1 cellular context compared by ENCODE assay signal in the genomic region with DNA sequence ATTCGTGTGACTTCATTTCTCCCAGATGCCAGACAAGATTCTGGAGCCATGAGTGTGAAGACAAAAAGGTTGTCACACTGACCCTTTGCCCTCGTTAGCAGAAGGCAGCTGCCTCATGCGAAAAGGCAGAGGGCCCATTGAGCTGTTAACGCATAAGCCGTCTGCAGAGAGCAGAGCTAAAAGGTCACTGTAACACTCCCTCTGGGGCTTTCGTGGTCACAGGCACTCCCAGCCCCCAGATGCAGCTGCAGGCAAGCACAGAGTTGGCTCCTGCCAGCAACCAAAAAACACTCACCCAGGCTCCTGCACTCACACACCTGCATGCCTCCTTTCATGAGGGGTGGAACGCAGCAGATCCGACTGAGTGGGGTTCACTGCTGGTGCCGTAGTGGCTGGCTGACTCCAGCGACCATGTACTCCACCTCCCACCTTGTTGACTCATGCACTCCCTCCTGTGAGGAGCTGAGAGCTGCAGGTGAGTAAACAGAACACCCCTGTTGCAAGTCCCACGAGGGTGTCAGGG.
TF ChIP-seq lines count a peak whose summit lies in the region.

No MANE protein-coding gene starts in this region.

TF ChIP-seq in HepG2, 621 proteins besides CTCF, POLR2A, EP300 and RAD21 (continued from another document and continues in another):
- TF ChIP-seq, protein P1, sequence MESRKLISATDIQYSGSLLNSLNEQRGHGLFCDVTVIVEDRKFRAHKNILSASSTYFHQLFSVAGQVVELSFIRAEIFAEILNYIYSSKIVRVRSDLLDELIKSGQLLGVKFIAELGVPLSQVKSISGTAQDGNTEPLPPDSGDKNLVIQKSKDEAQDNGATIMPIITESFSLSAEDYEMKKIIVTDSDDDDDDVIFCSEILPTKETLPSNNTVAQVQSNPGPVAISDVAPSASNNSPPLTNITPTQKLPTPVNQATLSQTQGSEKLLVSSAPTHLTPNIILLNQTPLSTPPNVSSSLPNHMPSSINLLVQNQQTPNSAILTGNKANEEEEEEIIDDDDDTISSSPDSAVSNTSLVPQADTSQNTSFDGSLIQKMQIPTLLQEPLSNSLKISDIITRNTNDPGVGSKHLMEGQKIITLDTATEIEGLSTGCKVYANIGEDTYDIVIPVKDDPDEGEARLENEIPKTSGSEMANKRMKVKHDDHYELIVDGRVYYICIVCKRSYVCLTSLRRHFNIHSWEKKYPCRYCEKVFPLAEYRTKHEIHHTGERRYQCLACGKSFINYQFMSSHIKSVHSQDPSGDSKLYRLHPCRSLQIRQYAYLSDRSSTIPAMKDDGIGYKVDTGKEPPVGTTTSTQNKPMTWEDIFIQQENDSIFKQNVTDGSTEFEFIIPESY (CRISPR knock-in tag; IDR thresholded peaks at IDR 0.05), result no peak
- TF ChIP-seq ZNF619 (CRISPR knock-in tag; IDR thresholded peaks at IDR 0.05) (no peak), PHF21A (CRISPR knock-in tag; IDR thresholded peaks at IDR 0.05) (peak; percentile 40; the same call in 1 of the 2 replicates), NFE2L1 (CRISPR knock-in tag; IDR thresholded peaks at IDR 0.05; ENCODE audit: borderline replicate concordance) (no peak), ZNF839 (CRISPR knock-in tag; IDR thresholded peaks at IDR 0.05; ENCODE audit: borderline replicate concordance) (0 out of 2 replicates have a peak, but pooled peaks have one; percentile 19), DNMT1 (CRISPR knock-in tag; IDR thresholded peaks at IDR 0.05) (no peak), CAMTA2 (CRISPR knock-in tag; IDR thresholded peaks at IDR 0.05; ENCODE audit: borderline replicate concordance) (no peak), THAP11 (CRISPR knock-in tag; IDR thresholded peaks at IDR 0.05) (no peak), MAFK (conservative IDR thresholded peaks at IDR 0.05 in 1 of 2, IDR thresholded peaks at IDR 0.05 in 1 of 2; ENCODE audit: low read length in 2 of 2) (no peak), PCBP2 (optimal IDR thresholded peaks at IDR 0.05; ENCODE audit: low read depth, low read length, poor library complexity, severe bottlenecking) (no peak), ZNF224 (CRISPR knock-in tag; IDR thresholded peaks at IDR 0.05) (0 out of 2 replicates have a peak, but pooled peaks have one; percentile 57), ZNF383 (CRISPR knock-in tag; IDR thresholded peaks at IDR 0.05; ENCODE audit: borderline replicate concordance) (no peak), SAP130 (CRISPR knock-in tag; IDR thresholded peaks at IDR 0.05; ENCODE audit: low read depth) (peak; percentile 53), ZNF460 (CRISPR knock-in tag; IDR thresholded peaks at IDR 0.05; ENCODE audit: borderline replicate concordance) (no peak), MYNN (CRISPR knock-in tag; IDR thresholded peaks at IDR 0.05; ENCODE audit: low read depth) (no peak), PITX1 (CRISPR knock-in tag; IDR thresholded peaks at IDR 0.05) (0 out of 2 replicates have a peak, but pooled peaks have one; percentile 14), KAT7 (CRISPR knock-in tag; IDR thresholded peaks at IDR 0.05; ENCODE audit: borderline replicate concordance) (no peak), LCORL (IDR thresholded peaks at IDR 0.05) (no peak), LCORL (CRISPR knock-in tag; IDR thresholded peaks at IDR 0.05) (peak; percentile 42; the same call in 1 of the 2 replicates), ZNF430 (CRISPR knock-in tag; IDR thresholded peaks at IDR 0.05) (no peak), NCOA2 (CRISPR knock-in tag; IDR thresholded peaks at IDR 0.05) (peak; percentile 42; the same call in 1 of the 2 replicates), GZF1 (CRISPR knock-in tag; IDR thresholded peaks at IDR 0.05) (no peak), RARG (CRISPR knock-in tag; IDR thresholded peaks at IDR 0.05; ENCODE audit: low read depth) (no peak), XRCC5 (optimal IDR thresholded peaks at IDR 0.05; ENCODE audit: low read length) (peak; percentile 63), ZSCAN12 (CRISPR knock-in tag; IDR thresholded peaks at IDR 0.05) (no peak), MXI1 (IDR thresholded peaks at IDR 0.05; ENCODE audit: borderline replicate concordance, low read depth, low read length) (no peak), CENPX (CRISPR knock-in tag; IDR thresholded peaks at IDR 0.05) (no peak), JUND (CRISPR knock-in tag; IDR thresholded peaks at IDR 0.05) (0 out of 2 replicates have a peak, but pooled peaks have one; percentile 43), ZNF501 (CRISPR knock-in tag; IDR thresholded peaks at IDR 0.05) (no peak)
- TF ChIP-seq, protein P2, sequence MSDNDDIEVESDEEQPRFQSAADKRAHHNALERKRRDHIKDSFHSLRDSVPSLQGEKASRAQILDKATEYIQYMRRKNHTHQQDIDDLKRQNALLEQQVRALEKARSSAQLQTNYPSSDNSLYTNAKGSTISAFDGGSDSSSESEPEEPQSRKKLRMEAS (IDR thresholded peaks at IDR 0.05), result peak; percentile 53; the same call in 1 of the 2 replicates
- TF ChIP-seq, protein P3, sequence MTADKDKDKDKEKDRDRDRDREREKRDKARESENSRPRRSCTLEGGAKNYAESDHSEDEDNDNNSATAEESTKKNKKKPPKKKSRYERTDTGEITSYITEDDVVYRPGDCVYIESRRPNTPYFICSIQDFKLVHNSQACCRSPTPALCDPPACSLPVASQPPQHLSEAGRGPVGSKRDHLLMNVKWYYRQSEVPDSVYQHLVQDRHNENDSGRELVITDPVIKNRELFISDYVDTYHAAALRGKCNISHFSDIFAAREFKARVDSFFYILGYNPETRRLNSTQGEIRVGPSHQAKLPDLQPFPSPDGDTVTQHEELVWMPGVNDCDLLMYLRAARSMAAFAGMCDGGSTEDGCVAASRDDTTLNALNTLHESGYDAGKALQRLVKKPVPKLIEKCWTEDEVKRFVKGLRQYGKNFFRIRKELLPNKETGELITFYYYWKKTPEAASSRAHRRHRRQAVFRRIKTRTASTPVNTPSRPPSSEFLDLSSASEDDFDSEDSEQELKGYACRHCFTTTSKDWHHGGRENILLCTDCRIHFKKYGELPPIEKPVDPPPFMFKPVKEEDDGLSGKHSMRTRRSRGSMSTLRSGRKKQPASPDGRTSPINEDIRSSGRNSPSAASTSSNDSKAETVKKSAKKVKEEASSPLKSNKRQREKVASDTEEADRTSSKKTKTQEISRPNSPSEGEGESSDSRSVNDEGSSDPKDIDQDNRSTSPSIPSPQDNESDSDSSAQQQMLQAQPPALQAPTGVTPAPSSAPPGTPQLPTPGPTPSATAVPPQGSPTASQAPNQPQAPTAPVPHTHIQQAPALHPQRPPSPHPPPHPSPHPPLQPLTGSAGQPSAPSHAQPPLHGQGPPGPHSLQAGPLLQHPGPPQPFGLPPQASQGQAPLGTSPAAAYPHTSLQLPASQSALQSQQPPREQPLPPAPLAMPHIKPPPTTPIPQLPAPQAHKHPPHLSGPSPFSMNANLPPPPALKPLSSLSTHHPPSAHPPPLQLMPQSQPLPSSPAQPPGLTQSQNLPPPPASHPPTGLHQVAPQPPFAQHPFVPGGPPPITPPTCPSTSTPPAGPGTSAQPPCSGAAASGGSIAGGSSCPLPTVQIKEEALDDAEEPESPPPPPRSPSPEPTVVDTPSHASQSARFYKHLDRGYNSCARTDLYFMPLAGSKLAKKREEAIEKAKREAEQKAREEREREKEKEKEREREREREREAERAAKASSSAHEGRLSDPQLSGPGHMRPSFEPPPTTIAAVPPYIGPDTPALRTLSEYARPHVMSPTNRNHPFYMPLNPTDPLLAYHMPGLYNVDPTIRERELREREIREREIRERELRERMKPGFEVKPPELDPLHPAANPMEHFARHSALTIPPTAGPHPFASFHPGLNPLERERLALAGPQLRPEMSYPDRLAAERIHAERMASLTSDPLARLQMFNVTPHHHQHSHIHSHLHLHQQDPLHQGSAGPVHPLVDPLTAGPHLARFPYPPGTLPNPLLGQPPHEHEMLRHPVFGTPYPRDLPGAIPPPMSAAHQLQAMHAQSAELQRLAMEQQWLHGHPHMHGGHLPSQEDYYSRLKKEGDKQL (CRISPR knock-in tag; IDR thresholded peaks at IDR 0.05; ENCODE audit: low read depth), result no peak
- TF ChIP-seq, protein P4, sequence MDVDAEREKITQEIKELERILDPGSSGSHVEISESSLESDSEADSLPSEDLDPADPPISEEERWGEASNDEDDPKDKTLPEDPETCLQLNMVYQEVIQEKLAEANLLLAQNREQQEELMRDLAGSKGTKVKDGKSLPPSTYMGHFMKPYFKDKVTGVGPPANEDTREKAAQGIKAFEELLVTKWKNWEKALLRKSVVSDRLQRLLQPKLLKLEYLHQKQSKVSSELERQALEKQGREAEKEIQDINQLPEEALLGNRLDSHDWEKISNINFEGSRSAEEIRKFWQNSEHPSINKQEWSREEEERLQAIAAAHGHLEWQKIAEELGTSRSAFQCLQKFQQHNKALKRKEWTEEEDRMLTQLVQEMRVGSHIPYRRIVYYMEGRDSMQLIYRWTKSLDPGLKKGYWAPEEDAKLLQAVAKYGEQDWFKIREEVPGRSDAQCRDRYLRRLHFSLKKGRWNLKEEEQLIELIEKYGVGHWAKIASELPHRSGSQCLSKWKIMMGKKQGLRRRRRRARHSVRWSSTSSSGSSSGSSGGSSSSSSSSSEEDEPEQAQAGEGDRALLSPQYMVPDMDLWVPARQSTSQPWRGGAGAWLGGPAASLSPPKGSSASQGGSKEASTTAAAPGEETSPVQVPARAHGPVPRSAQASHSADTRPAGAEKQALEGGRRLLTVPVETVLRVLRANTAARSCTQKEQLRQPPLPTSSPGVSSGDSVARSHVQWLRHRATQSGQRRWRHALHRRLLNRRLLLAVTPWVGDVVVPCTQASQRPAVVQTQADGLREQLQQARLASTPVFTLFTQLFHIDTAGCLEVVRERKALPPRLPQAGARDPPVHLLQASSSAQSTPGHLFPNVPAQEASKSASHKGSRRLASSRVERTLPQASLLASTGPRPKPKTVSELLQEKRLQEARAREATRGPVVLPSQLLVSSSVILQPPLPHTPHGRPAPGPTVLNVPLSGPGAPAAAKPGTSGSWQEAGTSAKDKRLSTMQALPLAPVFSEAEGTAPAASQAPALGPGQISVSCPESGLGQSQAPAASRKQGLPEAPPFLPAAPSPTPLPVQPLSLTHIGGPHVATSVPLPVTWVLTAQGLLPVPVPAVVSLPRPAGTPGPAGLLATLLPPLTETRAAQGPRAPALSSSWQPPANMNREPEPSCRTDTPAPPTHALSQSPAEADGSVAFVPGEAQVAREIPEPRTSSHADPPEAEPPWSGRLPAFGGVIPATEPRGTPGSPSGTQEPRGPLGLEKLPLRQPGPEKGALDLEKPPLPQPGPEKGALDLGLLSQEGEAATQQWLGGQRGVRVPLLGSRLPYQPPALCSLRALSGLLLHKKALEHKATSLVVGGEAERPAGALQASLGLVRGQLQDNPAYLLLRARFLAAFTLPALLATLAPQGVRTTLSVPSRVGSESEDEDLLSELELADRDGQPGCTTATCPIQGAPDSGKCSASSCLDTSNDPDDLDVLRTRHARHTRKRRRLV (CRISPR knock-in tag; IDR thresholded peaks at IDR 0.05), result no peak
- TF ChIP-seq, protein P5, sequence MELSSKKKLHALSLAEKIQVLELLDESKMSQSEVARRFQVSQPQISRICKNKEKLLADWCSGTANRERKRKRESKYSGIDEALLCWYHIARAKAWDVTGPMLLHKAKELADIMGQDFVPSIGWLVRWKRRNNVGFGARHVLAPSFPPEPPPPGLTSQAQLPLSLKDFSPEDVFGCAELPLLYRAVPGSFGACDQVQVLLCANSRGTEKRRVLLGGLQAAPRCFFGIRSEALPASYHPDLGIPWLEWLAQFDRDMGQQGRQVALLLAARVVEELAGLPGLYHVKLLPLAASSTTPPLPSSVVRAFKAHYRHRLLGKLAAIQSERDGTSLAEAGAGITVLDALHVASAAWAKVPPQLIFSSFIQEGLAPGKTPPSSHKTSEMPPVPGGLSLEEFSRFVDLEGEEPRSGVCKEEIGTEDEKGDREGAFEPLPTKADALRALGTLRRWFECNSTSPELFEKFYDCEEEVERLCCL (CRISPR knock-in tag; IDR thresholded peaks at IDR 0.05; ENCODE audit: borderline replicate concordance), result no peak
- TF ChIP-seq, protein P6, sequence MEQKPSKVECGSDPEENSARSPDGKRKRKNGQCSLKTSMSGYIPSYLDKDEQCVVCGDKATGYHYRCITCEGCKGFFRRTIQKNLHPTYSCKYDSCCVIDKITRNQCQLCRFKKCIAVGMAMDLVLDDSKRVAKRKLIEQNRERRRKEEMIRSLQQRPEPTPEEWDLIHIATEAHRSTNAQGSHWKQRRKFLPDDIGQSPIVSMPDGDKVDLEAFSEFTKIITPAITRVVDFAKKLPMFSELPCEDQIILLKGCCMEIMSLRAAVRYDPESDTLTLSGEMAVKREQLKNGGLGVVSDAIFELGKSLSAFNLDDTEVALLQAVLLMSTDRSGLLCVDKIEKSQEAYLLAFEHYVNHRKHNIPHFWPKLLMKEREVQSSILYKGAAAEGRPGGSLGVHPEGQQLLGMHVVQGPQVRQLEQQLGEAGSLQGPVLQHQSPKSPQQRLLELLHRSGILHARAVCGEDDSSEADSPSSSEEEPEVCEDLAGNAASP (CRISPR knock-in tag; IDR thresholded peaks at IDR 0.05; ENCODE audit: borderline replicate concordance), result peak; percentile 56; the same call in 1 of the 2 replicates
- TF ChIP-seq, protein P7, sequence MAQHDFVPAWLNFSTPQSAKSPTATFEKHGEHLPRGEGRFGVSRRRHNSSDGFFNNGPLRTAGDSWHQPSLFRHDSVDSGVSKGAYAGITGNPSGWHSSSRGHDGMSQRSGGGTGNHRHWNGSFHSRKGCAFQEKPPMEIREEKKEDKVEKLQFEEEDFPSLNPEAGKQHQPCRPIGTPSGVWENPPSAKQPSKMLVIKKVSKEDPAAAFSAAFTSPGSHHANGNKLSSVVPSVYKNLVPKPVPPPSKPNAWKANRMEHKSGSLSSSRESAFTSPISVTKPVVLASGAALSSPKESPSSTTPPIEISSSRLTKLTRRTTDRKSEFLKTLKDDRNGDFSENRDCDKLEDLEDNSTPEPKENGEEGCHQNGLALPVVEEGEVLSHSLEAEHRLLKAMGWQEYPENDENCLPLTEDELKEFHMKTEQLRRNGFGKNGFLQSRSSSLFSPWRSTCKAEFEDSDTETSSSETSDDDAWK (CRISPR knock-in tag; IDR thresholded peaks at IDR 0.05), result no peak
